ENCODE assay signal across 28 cellular contexts in genomic region chr2:31889044-31889443, GRCh38.
DNase-seq lines count a peak whose midpoint lies in the region; ATAC-seq and TF ChIP-seq lines count a peak whose summit lies in the region.
"Had no signal": no experiment of that assay in that cellular context is flagged by ENCODE, and none has a peak within 500 bp of the region (broad histone marks: within the 10 kb centered on the region; RNA-seq: fewer than 3 reads in every experiment).

No MANE protein-coding gene starts in this region.

- no peak overlapping the region for H3K4me3 Mint-ChIP-seq in memory B cell
- no peak overlapping the region for H3K4me3 Mint-ChIP-seq in Caco-2 (ENCODE audit: unreplicated experiment)
- H3K4me3 Mint-ChIP-seq: activated CD4-positive, alpha-beta memory T cell treated with anti-CD3 and anti-CD28 coated beads, Interleukin-2, amount 10 ng/mL, durations not matched to agents 7 days and 5 days; activated T-helper 1 cell treated with anti-CD3 and anti-CD28 coated beads, Interleukin-12 subunit alpha, Interleukin-12 subunit beta, Interleukin-2, Interleukin-4 antibody, amounts not matched to agents 30 ng/mL and 10 ng/mL and 1 ng/mL, durations not matched to agents 14 hours and 24 hours and 36 hours; central memory CD8-positive, alpha-beta T cell; natural killer cell; stimulated activated memory B cell treated with anti-CD40 and anti-IgM and Interleukin-4, amounts not matched to agents 10 μg/mL and 1 μg/mL and 100 μg/mL, for 72 hours; T-helper 17 cell had no signal

- ATAC-seq in SK-N-SH treated with all-trans-retinoic acid at 6 μM for 48 hours (peak; percentile 66; the same call in 2 of the 3 replicates), memory B cell (ENCODE audit: low read depth) (peak; percentile 35)
- ATAC-seq: body of pancreas; heart left ventricle; natural killer cell; stimulated activated memory B cell treated with anti-CD40 and anti-IgM and Interleukin-4, amounts not matched to agents 10 μg/mL and 1 μg/mL and 100 μg/mL, for 72 hours; T-helper 17 cell had no signal

- intact Hi-C loops in Caco-2 (cut with micrococcal nuclease; ENCODE audit: unreplicated experiment) = no loop called here

- H3K79me2 ChIP-seq in SK-N-SH (ENCODE audit: insufficient read depth) = peaks cover 10% of the 10 kb centered on the region; the same call in 1 of the 2 replicates
- no peaks in the 10 kb centered on the region for H3K79me2 ChIP-seq in OCI-LY3 (ENCODE audit: low read length)

- H3K27ac Mint-ChIP-seq in memory B cell = no peak overlapping the region
- H3K27ac Mint-ChIP-seq in Caco-2 (ENCODE audit: unreplicated experiment) = no peak overlapping the region
- H3K27ac Mint-ChIP-seq: activated CD4-positive, alpha-beta memory T cell treated with anti-CD3 and anti-CD28 coated beads, Interleukin-2, amount 10 ng/mL, durations not matched to agents 7 days and 5 days; activated T-helper 1 cell treated with anti-CD3 and anti-CD28 coated beads, Interleukin-12 subunit alpha, Interleukin-12 subunit beta, Interleukin-2, Interleukin-4 antibody, amounts not matched to agents 30 ng/mL and 10 ng/mL and 1 ng/mL, durations not matched to agents 14 hours and 24 hours and 36 hours; natural killer cell; T-helper 17 cell had no signal

- no peaks in the 10 kb centered on the region for H3F3A ChIP-seq in SK-N-SH (replicated peaks; ENCODE audit: insufficient read depth)

- H2AFZ ChIP-seq in SK-N-SH (ENCODE audit: low read depth) (no peak overlapping the region), OCI-LY3 (ENCODE audit: low read depth, low read length) (no peak overlapping the region)

- H3K36me3 ChIP-seq in SK-N-SH (replicated peaks in 1 of 2; ENCODE audit: control insufficient read depth in 1 of 2, insufficient read depth in 2 of 2, low read length in 1 of 2) (peaks cover 44 to 52% of the 10 kb centered on the region in 2 experiments), OCI-LY3 (replicated peaks; ENCODE audit: low read depth, low read length) (no peaks in the 10 kb centered on the region), Caco-2 (ENCODE audit: control insufficient read depth, insufficient read depth, low read length) (no peaks in the 10 kb centered on the region)
- H3K36me3 ChIP-seq: ovary had no signal

- H3K9ac ChIP-seq in SK-N-SH = no peak overlapping the region
- no peak overlapping the region for H3K9ac ChIP-seq in OCI-LY3 (ENCODE audit: low read length)

- no peak overlapping the region for H3K4me3 ChIP-seq in SK-N-SH (ENCODE audit: low read depth in 2 of 2, low read length in 1 of 2)
- no peak overlapping the region for H3K4me3 ChIP-seq in OCI-LY3 (ENCODE audit: low read length)
- no peak overlapping the region for H3K4me3 ChIP-seq in Caco-2 (ENCODE audit: low read depth, low read length)
- H3K4me3 ChIP-seq: body of pancreas, esophagus squamous epithelium, heart left ventricle, ovary, upper lobe of left lung had no signal

- H3K4me2 ChIP-seq in SK-N-SH (no peak overlapping the region), OCI-LY3 (ENCODE audit: low read length) (peak overlapping the region; percentile 17; the same call in 1 of the 2 replicates)

- H3K27ac ChIP-seq in SK-N-SH (ENCODE audit: low read depth in 2 of 2, low read length in 1 of 2) (no peak overlapping the region), OCI-LY3 (ENCODE audit: low read length) (0 out of 2 replicates have a peak overlapping the region, but pooled peaks have one; percentile 0)
- H3K27ac ChIP-seq: body of pancreas, esophagus squamous epithelium, heart left ventricle, ovary, upper lobe of left lung had no signal

- H4K20me1 ChIP-seq in SK-N-SH (ENCODE audit: insufficient read depth) = no peaks in the 10 kb centered on the region
- no peaks in the 10 kb centered on the region for H4K20me1 ChIP-seq in OCI-LY3 (ENCODE audit: insufficient read depth, low read length)

- no TSS peak for BruUV-seq in Caco-2 (replicated peaks; lab: Mats Ljungman, UMichigan)

- H3K4me1 ChIP-seq in SK-N-SH (ENCODE audit: control insufficient read depth in 1 of 2, insufficient read depth in 2 of 2, low read depth in 1 of 2, low read length in 1 of 2) (peaks cover 0 to 17% of the 10 kb centered on the region in 2 experiments; a peak in 2 of 4 replicates), OCI-LY3 (ENCODE audit: low read length) (peaks cover 19% of the 10 kb centered on the region), Caco-2 (no peaks in the 10 kb centered on the region)
- H3K4me1 ChIP-seq: body of pancreas, esophagus squamous epithelium, upper lobe of left lung had no signal

- DNase-seq in SK-N-SH (no peak), memory B cell (ENCODE audit: low spot score in 2 of 2) (no peak), iPS-NIHi11 (ENCODE audit: low spot score) (no peak), HuH-7 (ENCODE audit: low spot score) (no peak), Caco-2 (no peak), NCI-H524 treated with DMSO at 0.1 percent for 48 hours (lab: John Stamatoyannopoulos, UW) (no peak)
- DNase-seq: activated CD4-positive, alpha-beta memory T cell treated with anti-CD3 and anti-CD28 coated beads, Interleukin-2, amount 10 ng/mL, durations not matched to agents 7 days and 5 days; activated CD4-positive, alpha-beta T cell treated with anti-CD3 and anti-CD28 coated beads for 1 hour; activated CD8-positive, alpha-beta memory T cell treated with anti-CD3 and anti-CD28 coated beads, Interleukin-2, amount 50 U/mL, for 4 hours; activated naive CD4-positive, alpha-beta T cell treated with Interleukin-2 at 50 U/mL for 16 hours; body of pancreas; dermis blood vessel endothelial cell; esophagus squamous epithelium; foreskin melanocyte; heart left ventricle; natural killer cell; NCI-H1105; NCI-H187; NCI-H2171; NCI-H510A; ovary; T-helper 17 cell; upper lobe of left lung had no signal

- H3K9me3 ChIP-seq in SK-N-SH (no peaks in the 10 kb centered on the region), OCI-LY3 (ENCODE audit: insufficient read depth, low read length) (no peaks in the 10 kb centered on the region), Caco-2 (no peaks in the 10 kb centered on the region)
- H3K9me3 ChIP-seq: body of pancreas, esophagus squamous epithelium, heart left ventricle, ovary, upper lobe of left lung had no signal

- TF ChIP-seq CTCF in SK-N-SH (IDR thresholded peaks at IDR 0.05) = no peak
- TF ChIP-seq CTCF in OCI-LY3 (IDR thresholded peaks at IDR 0.05; ENCODE audit: low read depth, low read length) = no peak
- no peak for TF ChIP-seq CTCF in Caco-2 (IDR thresholded peaks at IDR 0.05; ENCODE audit: insufficient read depth in 1 of 2, low read depth in 1 of 2, low read length in 1 of 2, severe bottlenecking in 1 of 2, unreplicated experiment in 1 of 2)

- peaks cover 8% of the 10 kb centered on the region for H3K4me1 Mint-ChIP-seq in memory B cell
- no peaks in the 10 kb centered on the region for H3K4me1 Mint-ChIP-seq in Caco-2 (ENCODE audit: low read depth, unreplicated experiment)

- H3K27me3 ChIP-seq in SK-N-SH (ENCODE audit: insufficient read depth) (no peaks in the 10 kb centered on the region), OCI-LY3 (ENCODE audit: low read depth, low read length) (no peaks in the 10 kb centered on the region), Caco-2 (replicated peaks; ENCODE audit: control insufficient read depth, insufficient read depth, low read length) (no peaks in the 10 kb centered on the region)
- H3K27me3 ChIP-seq: body of pancreas, esophagus squamous epithelium, heart left ventricle, ovary, upper lobe of left lung had no signal

- H3K36me3 Mint-ChIP-seq in memory B cell = peaks cover 10% of the 10 kb centered on the region
- H3K36me3 Mint-ChIP-seq in Caco-2 (ENCODE audit: insufficient read depth, unreplicated experiment) = peaks cover 13% of the 10 kb centered on the region
- H3K36me3 Mint-ChIP-seq: natural killer cell had no signal

- TF ChIP-seq EP300 in SK-N-SH (IDR thresholded peaks at IDR 0.05; ENCODE audit: borderline replicate concordance in 1 of 2, low read depth in 1 of 2, low read length in 1 of 2) = no peak

- H3K9me3 Mint-ChIP-seq in memory B cell = no peaks in the 10 kb centered on the region
- no peaks in the 10 kb centered on the region for H3K9me3 Mint-ChIP-seq in Caco-2 (ENCODE audit: unreplicated experiment)
- H3K9me3 Mint-ChIP-seq: activated CD4-positive, alpha-beta memory T cell treated with anti-CD3 and anti-CD28 coated beads, Interleukin-2, amount 10 ng/mL, durations not matched to agents 7 days and 5 days; activated T-helper 1 cell treated with anti-CD3 and anti-CD28 coated beads, Interleukin-12 subunit alpha, Interleukin-12 subunit beta, Interleukin-2, Interleukin-4 antibody, amounts not matched to agents 30 ng/mL and 10 ng/mL and 1 ng/mL, durations not matched to agents 14 hours and 24 hours and 36 hours; central memory CD8-positive, alpha-beta T cell; natural killer cell; stimulated activated memory B cell treated with anti-CD40 and anti-IgM and Interleukin-4, amounts not matched to agents 10 μg/mL and 1 μg/mL and 100 μg/mL, for 72 hours had no signal

- POLR2A ChIA-PET in SK-N-SH (lab: Yijun Ruan, JAX) (no interaction called here), Caco-2 (lab: Charles Lee) (no interaction called here)

- H3K27me3 Mint-ChIP-seq in memory B cell = no peaks in the 10 kb centered on the region
- H3K27me3 Mint-ChIP-seq in Caco-2 (ENCODE audit: insufficient read depth, unreplicated experiment) = no peaks in the 10 kb centered on the region
- H3K27me3 Mint-ChIP-seq: activated CD4-positive, alpha-beta memory T cell treated with anti-CD3 and anti-CD28 coated beads, Interleukin-2, amount 10 ng/mL, durations not matched to agents 7 days and 5 days; central memory CD8-positive, alpha-beta T cell; stimulated activated memory B cell treated with anti-CD40 and anti-IgM and Interleukin-4, amounts not matched to agents 10 μg/mL and 1 μg/mL and 100 μg/mL, for 72 hours; T-helper 17 cell had no signal

- H3K9me2 ChIP-seq in SK-N-SH = no peaks in the 10 kb centered on the region

- CTCF ChIA-PET in SK-N-SH (lab: Yijun Ruan, JAX) = interaction anchor here (0.9 to 2.0 kb wide), 2 partner anchors 10 to 24 kb away, joined by 3 to 7 read pairs; no protein-coding TSS in a partner anchor
- CTCF ChIA-PET in Caco-2 (lab: Charles Lee) = no interaction called here

- TF ChIP-seq RAD21 in SK-N-SH (IDR thresholded peaks at IDR 0.05; ENCODE audit: low read length) = no peak

TF ChIP-seq in SK-N-SH treated with all-trans-retinoic acid at 6 μM for 48 hours, 23 proteins besides CTCF, POLR2A, EP300 and RAD21 (continues in another document):
- no peak for TF ChIP-seq ZFP3 (CRISPR knock-in tag; IDR thresholded peaks at IDR 0.05)

TF ChIP-seq in SK-N-SH, 30 proteins besides CTCF, POLR2A, EP300 and RAD21 (continues in another document):
- no peak for TF ChIP-seq RXRA (IDR thresholded peaks at IDR 0.05; ENCODE audit: borderline replicate concordance, low read depth)
- TF ChIP-seq JUND (IDR thresholded peaks at IDR 0.05) = no peak
